9 cellular contexts compared by ENCODE assay signal in genomic region chr7:47572939-47573757, GRCh38. TPM values are rescaled to one million over a fixed set of nuclear protein-coding genes. Genes with fewer than 3 reads are reported as not detected.
DNase-seq lines count a peak whose midpoint lies in the region; ATAC-seq and TF ChIP-seq lines count a peak whose summit lies in the region.
"Had no signal": no experiment of that assay in that cellular context is flagged by ENCODE, and none has a peak within 500 bp of the region (broad histone marks: within the 10 kb centered on the region; RNA-seq: fewer than 3 reads in every experiment).

No MANE protein-coding gene starts in this region.

- no peak overlapping the region for H3K4me3 ChIP-seq in Peyer's patch
- H3K4me3 ChIP-seq in endodermal cell (ENCODE audit: low read length): no peak overlapping the region
- H3K4me3 ChIP-seq in upper lobe of left lung: no peak overlapping the region
- H3K4me3 ChIP-seq: MG63 had no signal

- no peak overlapping the region for H3K9ac ChIP-seq in endodermal cell (ENCODE audit: extremely low read depth, low read length, poor library complexity, severe bottlenecking)

- H3K4me3 Mint-ChIP-seq in endodermal cell: no peak overlapping the region
- peak overlapping the region in 7 of 8 donors; percentile 42 to 92 (median 80) for H3K4me3 Mint-ChIP-seq in naive B cell

- H3K27ac Mint-ChIP-seq in endodermal cell: no peak overlapping the region
- peak overlapping the region in 5 of 6 donors; percentile 49 to 80 (median 59) for H3K27ac Mint-ChIP-seq in naive B cell

- TF ChIP-seq EP300 in upper lobe of left lung (IDR thresholded peaks at IDR 0.05): no peak

- H3K27me3 ChIP-seq in Peyer's patch (no peaks in the 10 kb centered on the region), endodermal cell (ENCODE audit: control insufficient read depth, insufficient read depth, low read length, poor library complexity, severe bottlenecking) (no peaks in the 10 kb centered on the region), upper lobe of left lung (no peaks in the 10 kb centered on the region)
- H3K27me3 ChIP-seq: MG63 had no signal

- H3K27me3 Mint-ChIP-seq in endodermal cell (ENCODE audit: insufficient read depth): no peaks in the 10 kb centered on the region
- H3K27me3 Mint-ChIP-seq in naive B cell: no peaks in the 10 kb centered on the region

- DNase-seq in Peyer's patch: no peak
- peak; percentile 61 for DNase-seq in endodermal cell
- no peak for DNase-seq in naive B cell
- DNase-seq in upper lobe of left lung: peak in 1 of 2 donors; percentile 60
- DNase-seq in cerebellar cortex (ENCODE audit: low spot score): no peak
- DNase-seq in GM10248 (ENCODE audit: extremely low spot score): no peak
- no peak for DNase-seq in SW 1271 (lab: John Stamatoyannopoulos, UW)
- DNase-seq: activated T-cell treated with anti-CD3 and anti-CD28 coated beads, Interleukin-2, amount 50 U/mL, for 1 hour; MG63 had no signal

- CTCF ChIA-PET in GM10248 (lab: Yijun Ruan, JAX): no interaction called here

- TF ChIP-seq POLR2A in Peyer's patch (IDR thresholded peaks at IDR 0.05): no peak
- no peak for TF ChIP-seq POLR2A in upper lobe of left lung (IDR thresholded peaks at IDR 0.05)

- 82 to 84% methylated on average over 13 to 19 of the region's 19 CpGs for WGBS in endodermal cell (ENCODE audit: insufficient coverage in 1 of 2, insufficient read length in 1 of 2), 2 experiments
- WGBS in upper lobe of left lung, 2 donors: 69 to 71% methylated on average over 17 to 19 of the region's 19 CpGs

- POLR2A ChIA-PET in GM10248 (lab: Yijun Ruan, JAX): no interaction called here

- H3K36me3 ChIP-seq in Peyer's patch (no peaks in the 10 kb centered on the region), endodermal cell (ENCODE audit: control insufficient read depth, insufficient read depth, low read length) (no peaks in the 10 kb centered on the region), upper lobe of left lung (no peaks in the 10 kb centered on the region)

- H3K9me3 Mint-ChIP-seq in endodermal cell (no peaks in the 10 kb centered on the region), naive B cell (peaks cover 0 to 3% (median 0%) of the 10 kb centered on the region in 7 donors)

- H3K4me1 Mint-ChIP-seq in endodermal cell (peaks cover 50% of the 10 kb centered on the region), naive B cell (peaks cover 73 to 87% (median 84%) of the 10 kb centered on the region in 3 donors)

- H3K36me3 Mint-ChIP-seq in endodermal cell (ENCODE audit: low read depth) (peaks cover 3% of the 10 kb centered on the region), naive B cell (peaks cover 0 to 5% of the 10 kb centered on the region in 2 donors)

- H3K9me3 ChIP-seq in Peyer's patch (no peaks in the 10 kb centered on the region), endodermal cell (ENCODE audit: control insufficient read depth, low read length) (no peaks in the 10 kb centered on the region), upper lobe of left lung (no peaks in the 10 kb centered on the region)
- H3K9me3 ChIP-seq: MG63 had no signal

- peaks cover 7 to 80% (median 32%) of the 10 kb centered on the region in 4 donors for H3K4me1 ChIP-seq in Peyer's patch
- peaks cover 7% of the 10 kb centered on the region for H3K4me1 ChIP-seq in endodermal cell (ENCODE audit: control insufficient read depth, insufficient read depth, low read length)
- H3K4me1 ChIP-seq in upper lobe of left lung: peaks cover 93 to 98% (median 94%) of the 10 kb centered on the region in 4 donors

- TF ChIP-seq CTCF in Peyer's patch (IDR thresholded peaks at IDR 0.05): no peak
- TF ChIP-seq CTCF in endodermal cell (conservative IDR thresholded peaks at IDR 0.05): no peak
- TF ChIP-seq CTCF in upper lobe of left lung (IDR thresholded peaks at IDR 0.05): no peak
- no peak for TF ChIP-seq CTCF in GM10248 (IDR thresholded peaks at IDR 0.05; ENCODE audit: control extremely low read depth, extremely low read depth, low read depth, missing control alignments)

- ATAC-seq in naive B cell (ENCODE audit: low read depth in 2 of 2): no peak
- no peak for ATAC-seq in upper lobe of left lung (ENCODE audit: low FRiP score in 2 of 2)

- peak overlapping the region; percentile 66 to 79 (median 70) for H3K27ac ChIP-seq in Peyer's patch
- peak overlapping the region; percentile 73 for H3K27ac ChIP-seq in endodermal cell (ENCODE audit: low read depth, low read length)
- peak overlapping the region; percentile 82 to 90 (median 86) for H3K27ac ChIP-seq in upper lobe of left lung

RNA-seq across cellular contexts. Expression of gene TNS3, which starts 8.8 kb away (rescaled TPM):
- total RNA-seq in Peyer's patch: 100 to 1,000 TPM in 3 of 4 donors, 10 to 100 TPM in 1; 79.5 to 157 (median 112) TPM
- total RNA-seq in endodermal cell: 10 to 100 TPM; 33.8 to 38.5 TPM
- 18.1 TPM for polyA plus RNA-seq in endodermal cell (2013, experiment 1 of 2)
- polyA plus RNA-seq in endodermal cell (2013, experiment 2 of 2): 19.3 TPM
- polyA plus RNA-seq in naive B cell (ENCODE audit: low read depth in 6 of 6): 1 to 10 TPM; 1.5 to 6.3 (median 4.8) TPM
- total RNA-seq in upper lobe of left lung: 100 to 1,000 TPM in 5 of 6 donors, 10 to 100 TPM in 1; 90.6 to 266 (median 143) TPM
